ENCODE assay signal across 1 cellular context in genomic region chr22:24198682-24199052, GRCh38.
TF ChIP-seq lines count a peak whose summit lies in the region.

No MANE protein-coding gene starts in this region.

TF ChIP-seq in HepG2, 621 proteins besides CTCF, POLR2A, EP300 and RAD21:
- no peak for TF ChIP-seq HNF1A (IDR thresholded peaks at IDR 0.05; ENCODE audit: low read depth)
- no peak for TF ChIP-seq HNF1A (CRISPR knock-in tag; IDR thresholded peaks at IDR 0.05; ENCODE audit: borderline replicate concordance)
- TF ChIP-seq SP1 (IDR thresholded peaks at IDR 0.05): no peak
- no peak for TF ChIP-seq SP1 (CRISPR knock-in tag; IDR thresholded peaks at IDR 0.05)
- TF ChIP-seq ZFP36 (IDR thresholded peaks at IDR 0.05; ENCODE audit: borderline replicate concordance, low read depth, low read length, partially characterized antibody): no peak
- no peak for TF ChIP-seq JUN (CRISPR knock-in tag; IDR thresholded peaks at IDR 0.05)
- no peak for TF ChIP-seq ZMYM3 (CRISPR knock-in tag; IDR thresholded peaks at IDR 0.05)
- TF ChIP-seq ZNF614 (CRISPR knock-in tag; IDR thresholded peaks at IDR 0.05; ENCODE audit: borderline replicate concordance): no peak
- no peak for TF ChIP-seq CSRNP1 (CRISPR knock-in tag; IDR thresholded peaks at IDR 0.05)
- TF ChIP-seq WIZ (CRISPR knock-in tag; IDR thresholded peaks at IDR 0.05): no peak
- TF ChIP-seq ZNF292 (CRISPR knock-in tag; IDR thresholded peaks at IDR 0.05; ENCODE audit: borderline replicate concordance, low read depth): no peak
- TF ChIP-seq IRF2 (CRISPR knock-in tag; IDR thresholded peaks at IDR 0.05): no peak
- TF ChIP-seq HDAC6 (IDR thresholded peaks at IDR 0.05; ENCODE audit: low read depth, low read length): no peak
- TF ChIP-seq ZNF282 (IDR thresholded peaks at IDR 0.05; ENCODE audit: partially characterized antibody): no peak
- no peak for TF ChIP-seq PRMT3 (CRISPR knock-in tag; IDR thresholded peaks at IDR 0.05; ENCODE audit: borderline replicate concordance, low read depth)
- no peak for TF ChIP-seq ZNF777 (CRISPR knock-in tag; IDR thresholded peaks at IDR 0.05)
- no peak for TF ChIP-seq ESRRA (CRISPR knock-in tag; IDR thresholded peaks at IDR 0.05; ENCODE audit: low read depth)
- no peak for TF ChIP-seq TCF7 (IDR thresholded peaks at IDR 0.05; ENCODE audit: low read depth)
- no peak for TF ChIP-seq AKNA (CRISPR knock-in tag; IDR thresholded peaks at IDR 0.05; ENCODE audit: borderline replicate concordance)
TF ChIP-seq in HepG2: peak in this region for 0.
